In the genomic region with DNA sequence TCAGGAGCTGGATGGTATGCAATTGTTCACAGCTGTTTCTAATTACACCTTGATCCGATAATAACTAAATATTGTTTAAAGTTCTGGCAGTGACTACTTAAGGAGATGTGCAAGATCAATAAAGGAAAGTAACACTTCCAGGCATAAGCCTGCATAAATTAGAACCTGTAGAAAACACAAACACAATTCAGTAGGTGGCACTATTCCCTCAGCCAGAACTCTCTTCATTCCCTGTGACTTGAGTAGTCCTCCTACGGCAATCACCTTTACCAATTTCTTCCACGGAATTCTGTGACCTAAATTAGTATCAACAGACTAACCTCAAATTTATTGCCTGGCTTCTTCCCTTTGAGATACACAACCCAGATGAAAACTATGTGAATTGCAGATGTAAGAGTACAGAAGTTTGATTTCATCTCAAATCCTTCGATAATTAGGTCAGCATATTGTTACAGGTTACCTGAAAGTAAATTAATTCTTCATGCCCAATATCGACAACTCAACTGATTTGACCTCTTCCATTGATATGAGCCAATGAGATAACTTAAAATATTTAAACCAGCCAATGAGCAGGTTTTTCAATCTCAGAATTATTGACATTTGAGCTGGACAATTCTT, we compare ENCODE assay signal across 9 cellular contexts.
DNase-seq lines count a peak whose midpoint lies in the region; ATAC-seq, FAIRE-seq and TF ChIP-seq lines count a peak whose summit lies in the region.
"Had no signal": no experiment of that assay in that cellular context is flagged by ENCODE, and none has a peak within 500 bp of the region (broad histone marks: within the 10 kb centered on the region; RNA-seq: fewer than 3 reads in every experiment).

No MANE protein-coding gene starts in this region.

- H3K9ac ChIP-seq in keratinocyte (ENCODE audit: control insufficient read depth, extremely low read depth, insufficient read depth, low read length), result no peak overlapping the region

- H3K79me2 ChIP-seq in keratinocyte (ENCODE audit: control insufficient read depth, insufficient read depth, low read length), result no peaks in the 10 kb centered on the region

- H3K9me3 ChIP-seq in adrenal gland (replicated peaks in 1 of 3), result no peaks in the 10 kb centered on the region
- H3K9me3 ChIP-seq in keratinocyte (ENCODE audit: control insufficient read depth, low read depth, low read length), result no peaks in the 10 kb centered on the region
- no peaks in the 10 kb centered on the region for H3K9me3 ChIP-seq in vagina

- H2AFZ ChIP-seq in keratinocyte (ENCODE audit: control insufficient read depth, low read length), result no peak overlapping the region

- H3K36me3 ChIP-seq in adrenal gland (replicated peaks in 1 of 2) (no peaks in the 10 kb centered on the region), keratinocyte (ENCODE audit: control insufficient read depth in 2 of 2, extremely low read depth in 1 of 2, insufficient read depth in 2 of 2, low read length in 2 of 2) (no peaks in the 10 kb centered on the region), vagina (no peaks in the 10 kb centered on the region)

- no peaks in the 10 kb centered on the region for H3K9me1 ChIP-seq in keratinocyte (ENCODE audit: control insufficient read depth, extremely low read depth, insufficient read depth, low read length)

- ATAC-seq in GM21526 (IDR thresholded peaks at IDR 0.05; ENCODE audit: low FRiP score, unreplicated experiment), result no peak
- no peak for ATAC-seq in GM19467 (IDR thresholded peaks at IDR 0.05; ENCODE audit: unreplicated experiment)
- ATAC-seq in GM21528 (IDR thresholded peaks at IDR 0.05; ENCODE audit: low FRiP score, unreplicated experiment), result no peak

- no peak overlapping the region for H3K4me3 ChIP-seq in adrenal gland
- no peak overlapping the region for H3K4me3 ChIP-seq in keratinocyte (ENCODE audit: control insufficient read depth in 2 of 3, extremely low read depth in 1 of 3, insufficient read depth in 2 of 3, low read depth in 1 of 3, low read length in 3 of 3)
- no peak overlapping the region for H3K4me3 ChIP-seq in vagina

- no peak overlapping the region for H3K4me2 ChIP-seq in keratinocyte (ENCODE audit: control insufficient read depth, extremely low read depth, insufficient read depth, low read depth, low read length)

- intact Hi-C loops in adrenal gland (cut with DNase I), result no loop called here
- intact Hi-C loops in vagina (cut with DNase I), result no loop called here

- H3K4me1 ChIP-seq in adrenal gland (replicated peaks in 1 of 2) (peaks cover 20 to 33% of the 10 kb centered on the region in 2 donors), keratinocyte (ENCODE audit: control insufficient read depth, extremely low read depth, insufficient read depth, low read length) (peaks cover 4% of the 10 kb centered on the region), vagina (peaks cover 8% of the 10 kb centered on the region)

- H3K27ac ChIP-seq in adrenal gland (no peak overlapping the region), keratinocyte (ENCODE audit: control insufficient read depth, insufficient read depth, low read length) (no peak overlapping the region), vagina (no peak overlapping the region)
- H3K27ac ChIP-seq: epithelial cell of prostate had no signal

- peak; percentile 73 for FAIRE-seq in keratinocyte (lab: Jason Lieb, UNC)

- peak; percentile 27 to 72 (median 60) for TF ChIP-seq CTCF in adrenal gland (IDR thresholded peaks at IDR 0.05)
- TF ChIP-seq CTCF in keratinocyte (optimal IDR thresholded peaks at IDR 0.05 in 1 of 3, IDR thresholded peaks at IDR 0.05 in 1 of 3, conservative IDR thresholded peaks at IDR 0.05 in 1 of 3; ENCODE audit: extremely low read depth in 1 of 3, insufficient read depth in 2 of 3, low read length in 3 of 3), result peak; percentile 50 to 58 (median 51)
- peak in 1 of 3 experiments; percentile 22 for TF ChIP-seq CTCF in vagina (IDR thresholded peaks at IDR 0.05)

- TF ChIP-seq POLR2A in adrenal gland (IDR thresholded peaks at IDR 0.05) (no peak), vagina (IDR thresholded peaks at IDR 0.05) (no peak)

- DNase-seq in DMS53 (lab: John Stamatoyannopoulos, UW), result peak; percentile 76
- peak; percentile 64 for DNase-seq in NCI-H1092 treated with DMSO at 0.1 percent for 48 hours (lab: John Stamatoyannopoulos, UW)
- DNase-seq in adrenal gland, result peak in 4 of 7 donors; percentile 19 to 37 (median 34)
- peak; percentile 35 for DNase-seq in keratinocyte (ENCODE audit: low read depth, low spot score)
- no peak for DNase-seq in vagina (ENCODE audit: extremely low spot score in 2 of 2)

- H3K27me3 ChIP-seq in adrenal gland (no peaks in the 10 kb centered on the region), keratinocyte (ENCODE audit: control insufficient read depth, extremely low read depth, insufficient read depth, low read length) (no peaks in the 10 kb centered on the region), vagina (no peaks in the 10 kb centered on the region)

- WGBS in adrenal gland, 4 donors, result 36 to 45% (median 43%) methylated on average over 5 of the region's 5 CpGs

- dilution Hi-C loops in keratinocyte (cut with MboI; ENCODE audit: extremely low pct_ligation_motif_present, low sequenced_read_pairs), result no loop called here

- no peaks in the 10 kb centered on the region for H4K20me1 ChIP-seq in keratinocyte (ENCODE audit: control insufficient read depth, extremely low read depth, insufficient read depth, low read length)

Comparison
In these comparisons a context has a peak if more than half of its experiments do, and no peak if none do; other contexts are left out.
1. DNase-seq: peak in DMS53 (single experiment), NCI-H1092 treated with DMSO at 0.1 percent for 48 hours (single experiment), adrenal gland (4 of 7) and keratinocyte (single experiment); none in vagina (0 of 2).